ENCODE assay signal across 8 cellular contexts in the genomic region with DNA sequence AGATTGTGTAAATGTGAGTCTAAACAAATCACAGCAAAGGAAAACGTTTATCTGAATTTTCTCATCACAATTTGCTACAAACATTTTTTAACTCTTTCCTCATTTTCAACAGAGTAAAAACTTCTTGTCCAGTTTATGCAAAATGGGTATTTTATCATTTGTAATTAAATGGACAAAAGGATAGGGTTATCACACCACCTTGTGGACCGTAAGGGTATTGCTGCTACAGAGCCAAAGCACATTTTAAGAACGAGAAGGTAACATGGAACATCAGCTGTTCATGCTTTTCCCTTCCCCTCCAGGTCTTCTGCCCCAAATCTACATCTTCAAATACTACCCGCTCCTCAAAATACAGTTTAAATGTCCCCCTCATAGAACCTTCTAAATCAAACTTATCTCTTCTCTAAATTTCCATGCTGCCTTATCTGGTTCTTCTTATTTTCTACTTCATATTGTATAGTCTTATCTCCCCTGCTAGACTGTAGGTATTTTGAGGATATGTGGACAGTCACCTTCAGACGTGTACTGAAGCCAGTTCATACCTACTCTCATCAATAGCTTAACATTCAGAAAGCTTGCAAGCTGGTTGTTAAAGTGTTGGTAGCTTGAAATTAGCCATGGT. TPM values are rescaled to one million over a fixed set of nuclear protein-coding genes. Genes with fewer than 3 reads are reported as not detected.
A peak's percentile ranks its signal among the peaks of the same experiment; 100 is the strongest.
DNase-seq lines count a peak whose midpoint lies in the region; ATAC-seq and TF ChIP-seq lines count a peak whose summit lies in the region.

No MANE protein-coding gene starts in this region.

- WGBS in heart right ventricle, 2 donors, result 4% methylated on average over 5 of the region's 5 CpGs

- intact Hi-C loops in heart right ventricle (cut with DNase I), result loop anchor here (1.0 to 5.0 kb wide), 6 partner anchors 1088 to 1093 kb away; no protein-coding TSS in a partner anchor
- intact Hi-C loops in cardiac septum (cut with DNase I), result loop anchor here (1.0 kb wide), 1 partner anchor 1090 kb away; no protein-coding TSS in a partner anchor

- ATAC-seq in heart right ventricle (no peak), GM21717 (IDR thresholded peaks at IDR 0.05; ENCODE audit: unreplicated experiment) (peak; percentile 94)

- H3K4me3 Mint-ChIP-seq in osteocyte (ENCODE audit: unreplicated experiment), result no peak overlapping the region

- H3K4me1 ChIP-seq in heart right ventricle, result no peaks in the 10 kb centered on the region

- no peaks in the 10 kb centered on the region for H3K9me3 ChIP-seq in heart right ventricle

- H3K27me3 Mint-ChIP-seq in osteocyte (ENCODE audit: unreplicated experiment), result peaks cover 44% of the 10 kb centered on the region

- DNase-seq in heart right ventricle (no peak), cardiac septum (ENCODE audit: low spot score) (no peak), Kasumi-1 (lab: John Stamatoyannopoulos, UW) (peak; percentile 67 to 69), fibroblast of mammary gland (ENCODE audit: low read depth) (peak; percentile 55), osteocyte (ENCODE audit: extremely low spot score, unreplicated experiment) (no peak), DMS79 (lab: John Stamatoyannopoulos, UW) (no peak)

- no peaks in the 10 kb centered on the region for H3K9me3 Mint-ChIP-seq in osteocyte (ENCODE audit: unreplicated experiment)

- H3K4me1 Mint-ChIP-seq in osteocyte (ENCODE audit: unreplicated experiment), result no peaks in the 10 kb centered on the region

- no peaks in the 10 kb centered on the region for H3K27me3 ChIP-seq in heart right ventricle

- no peak overlapping the region for H3K27ac Mint-ChIP-seq in osteocyte (ENCODE audit: unreplicated experiment)

- H3K27ac ChIP-seq in heart right ventricle, result no peak overlapping the region

- H3K36me3 ChIP-seq in heart right ventricle, result no peaks in the 10 kb centered on the region

- H3K36me3 Mint-ChIP-seq in osteocyte (ENCODE audit: unreplicated experiment), result no peaks in the 10 kb centered on the region

- no peak overlapping the region for H3K4me3 ChIP-seq in heart right ventricle
- no peak overlapping the region for H3K4me3 ChIP-seq in WI38 (ENCODE audit: low read depth, low read length)
- no peak overlapping the region for H3K4me3 ChIP-seq in fibroblast of mammary gland (ENCODE audit: control insufficient read depth, low read depth, low read length)

- TF ChIP-seq CTCF in heart right ventricle (IDR thresholded peaks at IDR 0.05) (peak; percentile 79 to 96 (median 92)), WI38 (IDR thresholded peaks at IDR 0.05; ENCODE audit: low read depth, low read length) (peak; percentile 76), fibroblast of mammary gland (conservative IDR thresholded peaks at IDR 0.05; ENCODE audit: control insufficient read depth, insufficient read depth, low read depth, low read length) (peak; percentile 95), osteocyte (IDR thresholded peaks at IDR 0.05) (peak; percentile 88)

RNA-seq across cellular contexts. Expression of a gene that starts 12.8 kb away (rescaled TPM):
- total RNA-seq in heart right ventricle (10 to 100 TPM; 11.2 to 16.8 (median 12.7) TPM), cardiac septum (15.8 TPM), osteocyte (14.6 and 18.0 TPM in 2 replicates)
- polyA plus RNA-seq in heart right ventricle, result 10 to 100 TPM in 1 of 2 donors, 1 to 10 TPM in 1; 6.0 to 30.2 TPM

Comparison
In these comparisons a context has a peak if more than half of its experiments do, and no peak if none do; other contexts are left out.
1. DNase-seq: peak in Kasumi-1 (2 of 2) and fibroblast of mammary gland (single experiment); none in heart right ventricle (0 of 2), cardiac septum (single experiment), osteocyte (single experiment) and DMS79 (single experiment).
2. Peak in every context shown above with its lines, with median percentiles within 50 percentile points of each other: CTCF ChIP-seq.